ENCODE assay signal across 8 cellular contexts in genomic region chr19:19865750-19866598, GRCh38. TPM values are rescaled to one million over a fixed set of nuclear protein-coding genes. Genes with fewer than 3 reads are reported as not detected.
DNase-seq lines count a peak whose midpoint lies in the region; FAIRE-seq and TF ChIP-seq lines count a peak whose summit lies in the region.

Gene ZNF253 (plus strand): TSS chr19:19865882. CDS start chr19:19865997, 115 bp downstream.

- H3K27me3 ChIP-seq in MM.1S (replicated peaks; ENCODE audit: insufficient read depth, low read length) (no peaks in the 10 kb centered on the region), SJCRH30 (no peaks in the 10 kb centered on the region), neural progenitor cell (no peaks in the 10 kb centered on the region), stomach smooth muscle (ENCODE audit: control insufficient read depth in 1 of 2, insufficient read depth in 2 of 2, low read length in 2 of 2) (no peaks in the 10 kb centered on the region)

- H3K9ac ChIP-seq in MM.1S (ENCODE audit: low read length): peak within 1 kb of the TSS; percentile 85
- peak within 1 kb of the TSS; percentile 98 for H3K9ac ChIP-seq in neural progenitor cell
- peak within 1 kb of the TSS; percentile 87 to 97 for H3K9ac ChIP-seq in stomach smooth muscle (ENCODE audit: low read length in 2 of 2)

- H3F3A ChIP-seq in MM.1S (ENCODE audit: insufficient read depth, low read length) (peaks cover 8% of the 10 kb centered on the region), neural progenitor cell (ENCODE audit: low read depth) (peaks cover 7% of the 10 kb centered on the region)

- no peaks in the 10 kb centered on the region for H3K9me2 ChIP-seq in MM.1S (replicated peaks; ENCODE audit: insufficient read depth, low read length)

- no peaks in the 10 kb centered on the region for H3K4me1 ChIP-seq in MM.1S (ENCODE audit: low read length)
- H3K4me1 ChIP-seq in SJCRH30: no peaks in the 10 kb centered on the region
- H3K4me1 ChIP-seq in neural progenitor cell: peaks cover 16% of the 10 kb centered on the region
- peaks cover 22% of the 10 kb centered on the region for H3K4me1 ChIP-seq in stomach smooth muscle (ENCODE audit: control insufficient read depth, insufficient read depth, low read length)

- H3K9me3 Mint-ChIP-seq in neural progenitor cell: peaks cover 62% of the 10 kb centered on the region

- peak; percentile 82 for FAIRE-seq in H54 (lab: Jason Lieb, UNC)

- peak within 1 kb of the TSS; percentile 98 for H3K4me3 ChIP-seq in MM.1S (ENCODE audit: low read length)
- H3K4me3 ChIP-seq in SJCRH30: peak within 1 kb of the TSS; percentile 84
- peak within 1 kb of the TSS; percentile 92 for H3K4me3 ChIP-seq in neural progenitor cell
- peak within 1 kb of the TSS; percentile 80 to 94 for H3K4me3 ChIP-seq in stomach smooth muscle (ENCODE audit: low read length in 2 of 2)

- H3K4me2 ChIP-seq in MM.1S (ENCODE audit: low read depth, low read length): peak within 1 kb of the TSS; percentile 62
- peak within 1 kb of the TSS; percentile 98 for H3K4me2 ChIP-seq in neural progenitor cell

- no peaks in the 10 kb centered on the region for H4K20me1 ChIP-seq in MM.1S (ENCODE audit: insufficient read depth, low read length)
- H4K20me1 ChIP-seq in neural progenitor cell (ENCODE audit: low read depth): peaks cover 43% of the 10 kb centered on the region

- peak within 1 kb of the TSS; percentile 100 for H3K27ac Mint-ChIP-seq in neural progenitor cell

- no peaks in the 10 kb centered on the region for H3K9me3 ChIP-seq in MM.1S (replicated peaks; ENCODE audit: insufficient read depth, low read length)
- peaks cover 26% of the 10 kb centered on the region for H3K9me3 ChIP-seq in SJCRH30 (replicated peaks)
- no peaks in the 10 kb centered on the region for H3K9me3 ChIP-seq in neural progenitor cell (ENCODE audit: low read depth)
- H3K9me3 ChIP-seq in stomach smooth muscle (ENCODE audit: control insufficient read depth in 2 of 2, low read length in 2 of 2): no peaks in the 10 kb centered on the region

- H3K27me3 Mint-ChIP-seq in neural progenitor cell (ENCODE audit: insufficient read depth, low read depth): peaks cover 4% of the 10 kb centered on the region

- H3K36me3 ChIP-seq in MM.1S (replicated peaks; ENCODE audit: insufficient read depth, low read length): peaks cover 3% of the 10 kb centered on the region; the same call in 1 of the 2 replicates
- peaks cover 27% of the 10 kb centered on the region for H3K36me3 ChIP-seq in SJCRH30
- H3K36me3 ChIP-seq in neural progenitor cell: no peaks in the 10 kb centered on the region
- no peaks in the 10 kb centered on the region for H3K36me3 ChIP-seq in stomach smooth muscle (ENCODE audit: control insufficient read depth in 2 of 2, insufficient read depth in 2 of 2, low read length in 2 of 2)

- TF ChIP-seq CTCF in MM.1S (IDR thresholded peaks at IDR 0.05; ENCODE audit: low read length) (no peak; the same call in 1 of the 2 replicates), neural progenitor cell (IDR thresholded peaks at IDR 0.05) (no peak)

- no peaks in the 10 kb centered on the region for H3K4me1 Mint-ChIP-seq in neural progenitor cell

- H3K27ac ChIP-seq in MM.1S (ENCODE audit: low read length) (peak within 1 kb of the TSS; percentile 93), SJCRH30 (peak within 1 kb of the TSS; percentile 92), neural progenitor cell (peak within 1 kb of the TSS; percentile 99), stomach smooth muscle (ENCODE audit: low read length) (peak within 1 kb of the TSS; percentile 92)

- H3K79me2 ChIP-seq in MM.1S (ENCODE audit: low read length): peaks cover 47% of the 10 kb centered on the region
- H3K79me2 ChIP-seq in neural progenitor cell (ENCODE audit: low read depth): peaks cover 53% of the 10 kb centered on the region

- TF ChIP-seq POLR2A in H54 (IDR thresholded peaks at IDR 0.05; ENCODE audit: low read depth, low read length): peak; percentile 70

- DNase-seq in ELF-1 (ENCODE audit: low read depth, low spot score) (peak; percentile 98), H54 (ENCODE audit: insufficient read length, low spot score) (peak; percentile 59), MM.1S (peak; percentile 98), SJCRH30 (peak; percentile 97 to 99), foreskin melanocyte (peak; percentile 91), neural progenitor cell (ENCODE audit: low spot score) (peak; percentile 99)
- DNase-seq in activated gamma-delta T cell treated with anti-CD3 and anti-CD28 coated beads, Interleukin-2, amount 50 U/mL, for 16 hours (ENCODE audit: low read depth): peak; percentile 92

- peak within 1 kb of the TSS; percentile 99 for H2AFZ ChIP-seq in MM.1S (ENCODE audit: low read length)
- H2AFZ ChIP-seq in neural progenitor cell (replicated peaks): peak within 1 kb of the TSS; percentile 67

- peaks cover 29% of the 10 kb centered on the region for H3K36me3 Mint-ChIP-seq in neural progenitor cell

- peak within 1 kb of the TSS; percentile 97 for H3K4me3 Mint-ChIP-seq in neural progenitor cell

RNA-seq across cellular contexts. Expression of gene ZNF253, which starts in this region (rescaled TPM):
- total RNA-seq in SJCRH30 (2014; rRNA removed; shearing (Covaris generic)): 24.7 and 27.9 TPM in 2 replicates
- total RNA-seq in neural progenitor cell (ENCODE audit: low replicate concordance): 54.5 and 79.2 TPM in 2 replicates

Comparison
In these comparisons a context has a peak if more than half of its experiments do, and no peak if none do; other contexts are left out.
1. Peak in every context shown above with its lines: DNase-seq, H3K4me3 ChIP-seq and H3K27ac ChIP-seq.